1 cellular context compared by ENCODE assay signal in genomic region chr6:35017461-35018183, GRCh38.
TF ChIP-seq lines count a peak whose summit lies in the region.

No MANE protein-coding gene starts in this region.

TF ChIP-seq in endothelial cell of umbilical vein, 7 proteins besides CTCF, POLR2A, EP300 and RAD21 (continued from another document):
- no peak for TF ChIP-seq GATA2 (IDR thresholded peaks at IDR 0.05; ENCODE audit: insufficient read depth, insufficient read length, low read depth, low read length)
- no peak for TF ChIP-seq EZH2 (IDR thresholded peaks at IDR 0.05; ENCODE audit: borderline replicate concordance, low read depth, low read length, severe bottlenecking)
- TF ChIP-seq MAX (IDR thresholded peaks at IDR 0.05; ENCODE audit: insufficient read depth, insufficient read length) = no peak
